24 cellular contexts compared by ENCODE assay signal in the genomic region with DNA sequence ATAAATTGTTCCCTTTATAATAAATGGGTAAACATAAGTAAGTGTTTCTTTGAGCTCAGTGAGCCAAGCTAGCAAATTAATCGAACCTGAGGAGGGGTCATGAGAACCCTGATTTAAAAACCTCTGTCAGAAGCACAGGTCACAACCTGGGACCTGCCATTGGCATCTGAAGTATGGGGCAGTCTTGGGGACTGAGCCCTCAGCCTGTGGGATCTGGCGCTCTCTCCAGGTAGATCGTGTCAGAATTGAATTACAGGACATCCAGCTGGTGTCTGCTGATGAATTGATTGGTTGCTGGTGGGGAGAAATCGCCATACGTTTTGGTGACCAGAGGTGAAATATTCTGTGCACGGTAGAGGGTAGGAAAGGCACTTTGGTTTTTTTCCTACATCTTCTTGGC. TPM values are rescaled to one million over a fixed set of nuclear protein-coding genes. Genes with fewer than 3 reads are reported as not detected.
A peak's percentile ranks its signal among the peaks of the same experiment; 100 is the strongest.
DNase-seq lines count a peak whose midpoint lies in the region; ATAC-seq and TF ChIP-seq lines count a peak whose summit lies in the region.
"Had no signal": no experiment of that assay in that cellular context is flagged by ENCODE, and none has a peak within 500 bp of the region (broad histone marks: within the 10 kb centered on the region; RNA-seq: fewer than 3 reads in every experiment).

No MANE protein-coding gene starts in this region.

- H3K9me3 Mint-ChIP-seq in H9 = peaks cover 0 to 2% of the 10 kb centered on the region in 2 experiments; a peak in 1 of 5 replicates
- H3K9me3 Mint-ChIP-seq: CD4-positive, alpha-beta T cell; HFFc6; T-helper 1 cell treated with Interleukin-12 subunit alpha and Interleukin-12 subunit beta and Interleukin-4 antibody, amounts not matched to agents 30 μg/mL and 1 μg/mL, for 36 hours had no signal

- no peak overlapping the region for H3K23ac ChIP-seq in H9 (ENCODE audit: insufficient read length, low read depth, low read length)

- no peak overlapping the region for H2BK12ac ChIP-seq in H9 (ENCODE audit: insufficient read length, low read depth, low read length)

- H3K36me3 Mint-ChIP-seq in H9 (ENCODE audit: insufficient read depth in 1 of 3, low read depth in 3 of 3) = peaks cover 16 to 21% (median 16%) of the 10 kb centered on the region in 3 experiments

- no peak overlapping the region for H3K14ac ChIP-seq in H9 (ENCODE audit: insufficient read depth, low read length)

- H3K27me3 Mint-ChIP-seq in H9 (ENCODE audit: low read depth) = no peaks in the 10 kb centered on the region
- H3K27me3 Mint-ChIP-seq: CD4-positive, alpha-beta T cell had no signal

- H3K27me3 ChIP-seq in BLaER1 = no peaks in the 10 kb centered on the region
- H3K27me3 ChIP-seq in H9 (ENCODE audit: insufficient read depth, low read length) = no peaks in the 10 kb centered on the region
- no peaks in the 10 kb centered on the region for H3K27me3 ChIP-seq in SJCRH30
- H3K27me3 ChIP-seq: MG63, Peyer's patch had no signal

- H3K4me1 Mint-ChIP-seq in H9 = peaks cover 31 to 37% of the 10 kb centered on the region in 2 experiments

- H2BK20ac ChIP-seq in H9 (ENCODE audit: low read depth, low read length, poor library complexity, severe bottlenecking) = no peak overlapping the region

- no peak overlapping the region for H4K8ac ChIP-seq in H9 (replicated peaks; ENCODE audit: insufficient read length, low read depth, low read length)

- no peak overlapping the region for H3K18ac ChIP-seq in H9 (ENCODE audit: insufficient read length, low read depth, low read length)

- 0 out of 3 replicates have a peak, but pooled peaks have one; percentile 14 for TF ChIP-seq CTCF in H9 (conservative IDR thresholded peaks at IDR 0.05)

- H4K91ac ChIP-seq in H9 (ENCODE audit: insufficient read length, low read depth, low read length) = no peak overlapping the region

- H2BK120ac ChIP-seq in H9 (ENCODE audit: low read depth, low read length, poor library complexity, severe bottlenecking) = no peak overlapping the region

- intact Hi-C loops in posterior vena cava (cut with DNase I) = no loop called here

- no peak overlapping the region for H3K56ac ChIP-seq in H9 (ENCODE audit: insufficient read length, low read depth, low read length)

- H3K36me3 ChIP-seq in BLaER1 (0 out of 2 replicates have a peak, but pooled peaks cover 4% of the 10 kb centered on the region), SJCRH30 (no peaks in the 10 kb centered on the region; the same call in 1 of the 2 replicates)
- H3K36me3 ChIP-seq: Peyer's patch had no signal

- H3T11ph ChIP-seq in H9 (ENCODE audit: low read length) = no peak overlapping the region

- H3K4ac ChIP-seq in H9 (ENCODE audit: low read depth, low read length) = no peak overlapping the region

- no peak overlapping the region for H3K27ac ChIP-seq in BLaER1
- H3K27ac ChIP-seq in H9 (ENCODE audit: insufficient read length, low read depth, low read length) = no peak overlapping the region
- H3K27ac ChIP-seq in SJCRH30 = no peak overlapping the region
- H3K27ac ChIP-seq: Peyer's patch had no signal

- no peak for DNase-seq in H9
- peak; percentile 25 for DNase-seq in SK-N-DZ (ENCODE audit: low spot score)
- DNase-seq in islet precursor cell = peak; percentile 37
- no peak for DNase-seq in SJCRH30
- DNase-seq in posterior vena cava (ENCODE audit: low spot score) = no peak
- DNase-seq: CD4-positive, alpha-beta T cell; EL; GDM1; H7; HFFc6; MG63; NCI-H1048; NCI-H1694; NCI-H2029 treated with DMSO at 0.1 percent for 48 hours; NCI-H2227 treated with DMSO at 0.1 percent for 48 hours; NCI-H526 treated with DMSO at 0.1 percent for 48 hours; OCI-M1; Peyer's patch; SHP77 treated with DMSO at 0.1 percent for 48 hours; SK-N-SH; SW 1271 had no signal

- H4K20me1 ChIP-seq in BLaER1 (peaks cover 100% of the 10 kb centered on the region), H9 (ENCODE audit: control insufficient read depth, insufficient read depth, insufficient read length) (no peaks in the 10 kb centered on the region)

- H3K4me3 Mint-ChIP-seq in H9 = no peak overlapping the region
- H3K4me3 Mint-ChIP-seq: CD4-positive, alpha-beta T cell; HFFc6; T-helper 1 cell treated with Interleukin-12 subunit alpha and Interleukin-12 subunit beta and Interleukin-4 antibody, amounts not matched to agents 30 μg/mL and 1 μg/mL, for 36 hours had no signal

- H3K4me2 ChIP-seq in BLaER1 (peak overlapping the region; percentile 71), H9 (ENCODE audit: insufficient read depth, insufficient read length, low read length) (no peak overlapping the region)
- H3K4me2 ChIP-seq: SK-N-SH had no signal

- H2AK5ac ChIP-seq in H9 (ENCODE audit: insufficient read length, low read length) = no peak overlapping the region

- H2AFZ ChIP-seq in H9 (ENCODE audit: low read length) = no peak overlapping the region

- H3K9me3 ChIP-seq in BLaER1 (no peaks in the 10 kb centered on the region), H9 (ENCODE audit: control insufficient read depth, low read depth, low read length) (no peaks in the 10 kb centered on the region), SJCRH30 (replicated peaks) (no peaks in the 10 kb centered on the region)
- H3K9me3 ChIP-seq: Peyer's patch, SK-N-SH had no signal

- H4K5ac ChIP-seq in H9 (ENCODE audit: insufficient read length, low read depth, low read length) = no peak overlapping the region

- no peak overlapping the region for H2BK15ac ChIP-seq in H9 (ENCODE audit: low read depth, low read length)

- no peak overlapping the region for H3K27ac Mint-ChIP-seq in H9
- H3K27ac Mint-ChIP-seq: CD4-positive, alpha-beta T cell; HFFc6; T-helper 1 cell treated with Interleukin-12 subunit alpha and Interleukin-12 subunit beta and Interleukin-4 antibody, amounts not matched to agents 30 μg/mL and 1 μg/mL, for 36 hours had no signal

- no peaks in the 10 kb centered on the region for H3K23me2 ChIP-seq in H9 (ENCODE audit: insufficient read length, low read depth, low read length, poor library complexity, severe bottlenecking)

- H3K9ac ChIP-seq in BLaER1 (no peak overlapping the region), H9 (ENCODE audit: extremely low read depth, insufficient read length, low read length) (no peak overlapping the region)
- H3K9ac ChIP-seq: SK-N-SH had no signal

- no peak for ATAC-seq in HG02938 (IDR thresholded peaks at IDR 0.05; ENCODE audit: unreplicated experiment)

- no peak overlapping the region for H2BK5ac ChIP-seq in H9 (ENCODE audit: insufficient read length, low read length)

- no CpG with 5 or more reads among the region's 6 CpGs for WGBS in H9 (ENCODE audit: extremely low coverage, insufficient read length, low lambda C conversion rate)

- peaks cover 4% of the 10 kb centered on the region for H3K79me1 ChIP-seq in H9 (ENCODE audit: insufficient read depth, low read depth, low read length, poor library complexity, severe bottlenecking)

- peaks cover 86% of the 10 kb centered on the region for H3K79me2 ChIP-seq in H9 (ENCODE audit: insufficient read depth, low read length)

- H3K4me3 ChIP-seq in BLaER1 (no peak overlapping the region), SJCRH30 (no peak overlapping the region)
- H3K4me3 ChIP-seq: MG63, Peyer's patch had no signal

- H3K4me1 ChIP-seq in BLaER1 (peaks cover 72% of the 10 kb centered on the region), H9 (ENCODE audit: insufficient read depth, low read length) (peaks cover 7% of the 10 kb centered on the region; the same call in 1 of the 2 replicates), SJCRH30 (peaks cover 21% of the 10 kb centered on the region)

RNA-seq across cellular contexts. Expression of a gene that starts 17.5 kb away (rescaled TPM):
- total RNA-seq in H9 (2021) = 74.8 and 77.9 TPM in 2 replicates
- polyA plus RNA-seq in SK-N-DZ (2014; cell fraction: cytosol; rRNA removed) = 83.5 and 83.8 TPM in 2 replicates
- 56.0 and 78.7 TPM in 2 replicates for polyA plus RNA-seq in SK-N-DZ (2014; cell fraction: nucleus; rRNA removed)
- 84.2 and 85.0 TPM in 2 replicates for total RNA-seq in SJCRH30 (2014; rRNA removed; shearing (Covaris generic))
- total RNA-seq in posterior vena cava = 10 to 100 TPM; 14.7 to 20.8 TPM

Comparison
In these comparisons a context has a peak if more than half of its experiments do, and no peak if none do; other contexts are left out.
1. DNase-seq: peak in SK-N-DZ (single experiment) and islet precursor cell (single experiment); none in H9 (single experiment), SJCRH30 (0 of 2) and posterior vena cava (single experiment).